In genomic region chr1:160261526-160261877, GRCh38 we compare ENCODE assay signal across 8 cellular contexts. TPM values are rescaled to one million over a fixed set of nuclear protein-coding genes. Genes with fewer than 3 reads are reported as not detected.
A peak's percentile ranks its signal among the peaks of the same experiment; 100 is the strongest.
DNase-seq lines count a peak whose midpoint lies in the region; ATAC-seq, FAIRE-seq and TF ChIP-seq lines count a peak whose summit lies in the region.

No MANE protein-coding gene starts in this region.

- peak overlapping the region; percentile 99 to 100 for H3K27ac Mint-ChIP-seq in activated naive CD4-positive, alpha-beta T cell treated with anti-CD3 and anti-CD28 coated beads, Interleukin-2, amount 50 U/mL, for 72 hours

- POLR2A ChIA-PET in A549 (lab: Yijun Ruan, JAX) (interaction anchor here (0.9 to 3.7 kb wide), 2 partner anchors 10 to 112 kb away, joined by 3 to 22 read pairs; no protein-coding TSS in a partner anchor), RWPE1 (lab: Yijun Ruan, JAX; ENCODE audit: low non-redundant PET) (no interaction called here)

- no peak for TF ChIP-seq RAD21 in A549 (conservative IDR thresholded peaks at IDR 0.05 in 1 of 2, IDR thresholded peaks at IDR 0.05 in 1 of 2)

- ATAC-seq in A549 (peak; percentile 66 to 72; a peak in 5 of 6 replicates), GM18517 (IDR thresholded peaks at IDR 0.05; ENCODE audit: unreplicated experiment) (peak; percentile 29), heart right ventricle (peak; percentile 19 to 56 (median 38))
- ATAC-seq in activated naive CD4-positive, alpha-beta T cell treated with anti-CD3 and anti-CD28 coated beads, Interleukin-2, amount 50 U/mL, for 72 hours: peak; percentile 58 to 63

- no peaks in the 10 kb centered on the region for H3K9me3 Mint-ChIP-seq in activated naive CD4-positive, alpha-beta T cell treated with anti-CD3 and anti-CD28 coated beads, Interleukin-2, amount 50 U/mL, for 72 hours

- H3K9me3 ChIP-seq in A549: no peaks in the 10 kb centered on the region
- no peaks in the 10 kb centered on the region for H3K9me3 ChIP-seq in heart right ventricle

- TF ChIP-seq POLR2A in A549 (IDR thresholded peaks at IDR 0.05; ENCODE audit: low read length): no peak

- H3K4me3 ChIP-seq in A549 (peak overlapping the region; percentile 83), heart right ventricle (peak overlapping the region; percentile 65 to 100 (median 78))

- DNase-seq in A549 (ENCODE audit: low read depth in 1 of 2, low spot score in 1 of 2): peak; percentile 72 to 89
- DNase-seq in HS-5 (ENCODE audit: low read depth): peak; percentile 37
- peak; percentile 74 for DNase-seq in RWPE1 (ENCODE audit: low spot score)
- peak; percentile 63 to 77 for DNase-seq in activated naive CD4-positive, alpha-beta T cell treated with anti-CD3 and anti-CD28 coated beads, Interleukin-2, amount 50 U/mL, for 72 hours (ENCODE audit: low spot score in 2 of 2)
- DNase-seq in heart right ventricle: peak in 1 of 2 donors; percentile 27
- peak; percentile 89 for DNase-seq in renal cortical epithelial cell (ENCODE audit: low read depth)
- DNase-seq in posterior cingulate gyrus: no peak

- H3K27ac ChIP-seq in A549: peak overlapping the region; percentile 96 to 99
- peak overlapping the region; percentile 87 for H3K27ac ChIP-seq in RWPE1
- peak overlapping the region; percentile 89 to 99 (median 97) for H3K27ac ChIP-seq in heart right ventricle

- intact Hi-C loops in heart right ventricle (cut with DNase I) (loop anchor here in 1 of 10 donors (5.0 kb wide), 1 partner anchor 54 kb away; the partner anchor contains the start of gene PEA15), posterior cingulate gyrus (cut with DNase I) (no loop called here)

- H3K36me3 ChIP-seq in heart right ventricle: peaks cover 0 to 14% (median 0%) of the 10 kb centered on the region in 9 donors

- H3K4me2 ChIP-seq in A549: peak overlapping the region; percentile 92

- no peak for TF ChIP-seq EP300 in A549 (IDR thresholded peaks at IDR 0.05)

- TF ChIP-seq CTCF in A549 (IDR thresholded peaks at IDR 0.05): no peak
- TF ChIP-seq CTCF in RWPE1 (conservative IDR thresholded peaks at IDR 0.05; ENCODE audit: low read depth): no peak
- TF ChIP-seq CTCF in heart right ventricle (IDR thresholded peaks at IDR 0.05): no peak

- H3K36me3 Mint-ChIP-seq in activated naive CD4-positive, alpha-beta T cell treated with anti-CD3 and anti-CD28 coated beads, Interleukin-2, amount 50 U/mL, for 72 hours: peaks cover 15 to 32% of the 10 kb centered on the region in 2 donors

- no peaks in the 10 kb centered on the region for H3K27me3 ChIP-seq in heart right ventricle

- WGBS in A549 (ENCODE audit: missing lambda C conversion rate): 2% methylated on average over 6 of the region's 6 CpGs
- whole genome bisulfite sequencing in heart right ventricle, 2 donors: 0 to 1% methylated on average over 6 of the region's 6 CpGs

- no peak for FAIRE-seq in A549 (lab: Jason Lieb, UNC)

- CTCF ChIA-PET in A549 (lab: Yijun Ruan, JAX): interaction anchor here (0.9 to 7.1 kb wide), 9 partner anchors 9 to 160 kb away, joined by 3 to 63 read pairs (median 6); no protein-coding TSS in a partner anchor
- CTCF ChIA-PET in RWPE1 (lab: Yijun Ruan, JAX): interaction anchor here (1.7 kb wide), 1 partner anchor 9 kb away, joined by 12 read pairs; no protein-coding TSS in a partner anchor

- peaks cover 42% of the 10 kb centered on the region for H3K4me1 ChIP-seq in A549
- peaks cover 0 to 58% (median 51%) of the 10 kb centered on the region in 9 donors for H3K4me1 ChIP-seq in heart right ventricle

TF ChIP-seq in A549, 52 proteins besides CTCF, POLR2A, EP300 and RAD21:
- TF ChIP-seq FOSL2 (IDR thresholded peaks at IDR 0.05): no peak
- TF ChIP-seq FOSL2 (CRISPR knock-in tag; IDR thresholded peaks at IDR 0.05): peak; percentile 64
- 0 out of 5 replicates have a peak, but pooled peaks of 1 of the 2 experiments have one; percentile 21 for TF ChIP-seq JUN (IDR thresholded peaks at IDR 0.05)
- TF ChIP-seq MYC (IDR thresholded peaks at IDR 0.05; ENCODE audit: borderline replicate concordance, low read length): no peak

RNA-seq across cellular contexts. Expression of gene DCAF8, which starts 0.8 kb away (rescaled TPM):
- 103 and 113 TPM in 2 replicates for polyA plus RNA-seq in A549 (2011; rRNA removed)
- polyA plus RNA-seq in A549 (2012; cell fraction: cytosol; rRNA removed): 47.7 TPM in 2 replicates
- 192 and 224 TPM in 2 replicates for polyA plus RNA-seq in A549 (2012; cell fraction: nucleus; rRNA removed)
- 67.4 to 69.8 TPM (median 69.8 TPM) in 3 replicates for polyA plus RNA-seq in A549 (2017; fragmentation: RNase III; extraction: RNeasy Plus Mini Kit Qiagen cat#74134 plus additional on column Dnase treatment)
- 85.5 and 94.8 TPM in 2 replicates for polyA minus RNA-seq in A549 (2011; rRNA and poly(A)+ RNA removed)
- total RNA-seq in activated naive CD4-positive, alpha-beta T cell treated with anti-CD3 and anti-CD28 coated beads, Interleukin-2, amount 50 U/mL, for 72 hours: 100 to 1,000 TPM; 124 to 170 TPM
- 100 to 1,000 TPM; 122 to 171 (median 154) TPM for total RNA-seq in heart right ventricle
- 100 to 1,000 TPM in 1 of 2 donors, 10 to 100 TPM in 1; 47.1 to 101 TPM for polyA plus RNA-seq in heart right ventricle
- 69.8 and 107 TPM in 2 replicates for total RNA-seq in renal cortical epithelial cell

RNA-seq across cellular contexts. Expression of gene PEX19, which starts 23.4 kb away (rescaled TPM):
- polyA plus RNA-seq in A549 (2011; rRNA removed): 54.3 and 56.7 TPM in 2 replicates
- 15.1 and 17.6 TPM in 2 replicates for polyA plus RNA-seq in A549 (2012; cell fraction: cytosol; rRNA removed)
- polyA plus RNA-seq in A549 (2012; cell fraction: nucleus; rRNA removed): 8.3 and 10.2 TPM in 2 replicates
- 23.6 to 25.1 TPM (median 24.8 TPM) in 3 replicates for polyA plus RNA-seq in A549 (2017; fragmentation: RNase III; extraction: RNeasy Plus Mini Kit Qiagen cat#74134 plus additional on column Dnase treatment)
- 32.1 and 33.0 TPM in 2 replicates for polyA minus RNA-seq in A549 (2011; rRNA and poly(A)+ RNA removed)
- total RNA-seq in activated naive CD4-positive, alpha-beta T cell treated with anti-CD3 and anti-CD28 coated beads, Interleukin-2, amount 50 U/mL, for 72 hours: 10 to 100 TPM; 44.8 to 74.9 TPM
- total RNA-seq in heart right ventricle: 100 to 1,000 TPM in 1 of 10 donors, 10 to 100 TPM in 9; 72.9 to 100 (median 94.1) TPM
- 10 to 100 TPM; 11.9 to 25.2 TPM for polyA plus RNA-seq in heart right ventricle
- 42.7 and 65.3 TPM in 2 replicates for total RNA-seq in renal cortical epithelial cell

RNA-seq across cellular contexts. Expression of gene PEA15, which starts 56.3 kb away (rescaled TPM):
- polyA plus RNA-seq in A549 (2011; rRNA removed) (115 and 130 TPM in 2 replicates), A549 (2017; fragmentation: RNase III; extraction: RNeasy Plus Mini Kit Qiagen cat#74134 plus additional on column Dnase treatment) (136 to 157 TPM (median 150 TPM) in 3 replicates), heart right ventricle (100 to 1,000 TPM; 244 to 536 TPM)
- polyA plus RNA-seq in A549 (2012; cell fraction: cytosol; rRNA removed): 149 and 158 TPM in 2 replicates
- 53.6 and 58.6 TPM in 2 replicates for polyA plus RNA-seq in A549 (2012; cell fraction: nucleus; rRNA removed)
- 73.9 and 80.8 TPM in 2 replicates for polyA minus RNA-seq in A549 (2011; rRNA and poly(A)+ RNA removed)
- total RNA-seq in activated naive CD4-positive, alpha-beta T cell treated with anti-CD3 and anti-CD28 coated beads, Interleukin-2, amount 50 U/mL, for 72 hours: 10 to 100 TPM; 37.2 to 53.7 TPM
- total RNA-seq in heart right ventricle (100 to 1,000 TPM; 213 to 451 (median 271) TPM), renal cortical epithelial cell (84.6 and 194 TPM in 2 replicates)

Comparison
In these comparisons a context has a peak if more than half of its experiments do, and no peak if none do; other contexts are left out.
1. DNase-seq: peak in A549 (2 of 2), HS-5 (single experiment), RWPE1 (single experiment), activated naive CD4-positive, alpha-beta T cell treated with anti-CD3 and anti-CD28 coated beads, Interleukin-2, amount 50 U/mL, for 72 hours (2 of 2) and renal cortical epithelial cell (single experiment); none in posterior cingulate gyrus (0 of 10).
2. Peak in every context shown above with its lines, with median percentiles within 50 percentile points of each other: ATAC-seq and H3K27ac ChIP-seq.